ENCODE assay signal across 2 cellular contexts in the genomic region with DNA sequence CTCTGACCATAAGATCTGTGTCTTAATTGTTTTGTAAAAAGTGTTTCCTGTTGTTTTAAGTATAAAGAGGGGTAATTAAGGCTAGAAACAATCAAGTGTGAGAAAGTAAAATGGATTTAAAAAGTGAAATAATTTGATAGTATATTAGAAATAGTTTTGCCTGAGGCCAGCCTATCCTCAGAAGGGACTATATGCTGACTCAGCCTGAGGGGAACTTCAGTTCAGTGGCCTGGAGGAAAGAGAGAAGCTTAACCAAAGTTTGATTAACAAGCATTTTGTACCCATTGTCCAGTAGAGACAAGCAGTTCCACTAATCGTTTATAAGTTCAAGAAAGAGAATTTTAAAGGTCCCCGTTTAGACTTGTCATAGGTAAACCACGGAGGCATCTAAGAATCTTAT.
TF ChIP-seq lines count a peak whose summit lies in the region.

No MANE protein-coding gene starts in this region.

TF ChIP-seq in HepG2, 621 proteins besides CTCF, POLR2A, EP300 and RAD21 (continued from another document):
- TF ChIP-seq MAFF (IDR thresholded peaks at IDR 0.05; ENCODE audit: low read depth, low read length) (peak; percentile 60; the same call in 1 of the 2 replicates), SOX13 (IDR thresholded peaks at IDR 0.05) (no peak), SOX13 (CRISPR knock-in tag; conservative IDR thresholded peaks at IDR 0.05 in 1 of 2, IDR thresholded peaks at IDR 0.05 in 1 of 2) (no peak), STAT5B (CRISPR knock-in tag; IDR thresholded peaks at IDR 0.05) (no peak), MAFK (conservative IDR thresholded peaks at IDR 0.05 in 1 of 2, IDR thresholded peaks at IDR 0.05 in 1 of 2; ENCODE audit: low read length in 2 of 2) (peak; percentile 24 to 78; a peak in 3 of 4 replicates), ZNF292 (CRISPR knock-in tag; IDR thresholded peaks at IDR 0.05; ENCODE audit: borderline replicate concordance, low read depth) (no peak), MZF1 (CRISPR knock-in tag; IDR thresholded peaks at IDR 0.05; ENCODE audit: borderline replicate concordance) (no peak), SNAPC2 (CRISPR knock-in tag; IDR thresholded peaks at IDR 0.05) (no peak)
TF ChIP-seq in HepG2: peak in this region for 2.

TF ChIP-seq in A549, 52 proteins besides CTCF, POLR2A, EP300 and RAD21 (continued from another document):
- TF ChIP-seq, protein P1, sequence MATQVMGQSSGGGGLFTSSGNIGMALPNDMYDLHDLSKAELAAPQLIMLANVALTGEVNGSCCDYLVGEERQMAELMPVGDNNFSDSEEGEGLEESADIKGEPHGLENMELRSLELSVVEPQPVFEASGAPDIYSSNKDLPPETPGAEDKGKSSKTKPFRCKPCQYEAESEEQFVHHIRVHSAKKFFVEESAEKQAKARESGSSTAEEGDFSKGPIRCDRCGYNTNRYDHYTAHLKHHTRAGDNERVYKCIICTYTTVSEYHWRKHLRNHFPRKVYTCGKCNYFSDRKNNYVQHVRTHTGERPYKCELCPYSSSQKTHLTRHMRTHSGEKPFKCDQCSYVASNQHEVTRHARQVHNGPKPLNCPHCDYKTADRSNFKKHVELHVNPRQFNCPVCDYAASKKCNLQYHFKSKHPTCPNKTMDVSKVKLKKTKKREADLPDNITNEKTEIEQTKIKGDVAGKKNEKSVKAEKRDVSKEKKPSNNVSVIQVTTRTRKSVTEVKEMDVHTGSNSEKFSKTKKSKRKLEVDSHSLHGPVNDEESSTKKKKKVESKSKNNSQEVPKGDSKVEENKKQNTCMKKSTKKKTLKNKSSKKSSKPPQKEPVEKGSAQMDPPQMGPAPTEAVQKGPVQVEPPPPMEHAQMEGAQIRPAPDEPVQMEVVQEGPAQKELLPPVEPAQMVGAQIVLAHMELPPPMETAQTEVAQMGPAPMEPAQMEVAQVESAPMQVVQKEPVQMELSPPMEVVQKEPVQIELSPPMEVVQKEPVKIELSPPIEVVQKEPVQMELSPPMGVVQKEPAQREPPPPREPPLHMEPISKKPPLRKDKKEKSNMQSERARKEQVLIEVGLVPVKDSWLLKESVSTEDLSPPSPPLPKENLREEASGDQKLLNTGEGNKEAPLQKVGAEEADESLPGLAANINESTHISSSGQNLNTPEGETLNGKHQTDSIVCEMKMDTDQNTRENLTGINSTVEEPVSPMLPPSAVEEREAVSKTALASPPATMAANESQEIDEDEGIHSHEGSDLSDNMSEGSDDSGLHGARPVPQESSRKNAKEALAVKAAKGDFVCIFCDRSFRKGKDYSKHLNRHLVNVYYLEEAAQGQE (IDR thresholded peaks at IDR 0.05), result no peak
- TF ChIP-seq CBX8 (IDR thresholded peaks at IDR 0.05) (no peak), FOSL2 (IDR thresholded peaks at IDR 0.05) (no peak), FOSL2 (CRISPR knock-in tag; IDR thresholded peaks at IDR 0.05) (no peak)
